In the genomic region with DNA sequence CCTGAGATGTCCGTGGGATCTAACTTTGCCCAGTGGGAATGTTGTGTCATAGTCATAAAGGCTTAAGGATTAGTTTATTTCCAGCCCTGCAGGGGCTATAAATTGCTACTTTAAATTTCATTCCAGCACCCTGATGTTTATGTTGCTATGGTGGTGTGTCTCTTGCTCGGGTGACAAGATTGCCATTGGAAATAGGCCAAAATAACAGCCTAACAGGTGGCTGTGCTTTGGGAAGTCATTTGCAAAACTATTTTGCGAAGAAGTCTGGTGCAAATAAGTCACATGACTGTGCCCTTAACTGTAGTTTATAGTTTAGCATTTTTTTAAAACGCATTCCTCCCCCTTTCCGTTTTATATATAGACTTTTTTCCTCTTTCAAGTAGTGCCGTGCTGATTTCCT, we compare ENCODE assay signal across 15 cellular contexts. TPM values are rescaled to one million over a fixed set of nuclear protein-coding genes. Genes with fewer than 3 reads are reported as not detected.
DNase-seq lines count a peak whose midpoint lies in the region; ATAC-seq and TF ChIP-seq lines count a peak whose summit lies in the region.
"Had no signal": no experiment of that assay in that cellular context is flagged by ENCODE, and none has a peak within 500 bp of the region (broad histone marks: within the 10 kb centered on the region; RNA-seq: fewer than 3 reads in every experiment).

No MANE protein-coding gene starts in this region.

- H3K4me1 ChIP-seq in stomach, result peaks cover 0 to 26% (median 10%) of the 10 kb centered on the region in 4 donors
- H3K4me1 ChIP-seq: ascending aorta had no signal

- intact Hi-C loops in activated T-helper 2 cell treated with anti-CD3 and anti-CD28 coated beads, Interferon-gamma antibody, Interleukin-2, Interleukin-4, amounts not matched to agents 10 μg/mL and 5 μg/mL and 100 μg/mL, durations not matched to agents 14 hours and 24 hours and 36 hours (cut with micrococcal nuclease), result no loop called here
- intact Hi-C loops in stomach (cut with DNase I; ENCODE audit: low total_unique reads), result no loop called here

- H3K27ac Mint-ChIP-seq in activated T-helper 2 cell treated with anti-CD3 and anti-CD28 coated beads, Interferon-gamma antibody, Interleukin-2, Interleukin-4, amounts not matched to agents 10 μg/mL and 5 μg/mL and 100 μg/mL, durations not matched to agents 14 hours and 24 hours and 36 hours, result peak overlapping the region; percentile 73
- H3K27ac Mint-ChIP-seq in mesothelial cell of epicardium, result peak overlapping the region; percentile 54
- H3K27ac Mint-ChIP-seq: activated B cell treated with CpG ODN at 0.5 μM for 24 hours had no signal

- no peak overlapping the region for H3K4me3 ChIP-seq in stomach
- H3K4me3 ChIP-seq: ascending aorta, MG63 had no signal

- no peak overlapping the region for H3K27ac ChIP-seq in stomach
- H3K27ac ChIP-seq: ascending aorta had no signal

- no peaks in the 10 kb centered on the region for H3K36me3 ChIP-seq in stomach
- H3K36me3 ChIP-seq: ascending aorta, MG63 had no signal

- no peaks in the 10 kb centered on the region for H3K27me3 ChIP-seq in stomach
- H3K27me3 ChIP-seq: ascending aorta, MG63 had no signal

- TF ChIP-seq EP300 in stomach (IDR thresholded peaks at IDR 0.05), result no peak

- WGBS in stomach, 5 donors, result 39 to 63% (median 48%) methylated on average over 6 of the region's 6 CpGs

- H3K4me1 Mint-ChIP-seq in activated T-helper 2 cell treated with anti-CD3 and anti-CD28 coated beads, Interferon-gamma antibody, Interleukin-2, Interleukin-4, amounts not matched to agents 10 μg/mL and 5 μg/mL and 100 μg/mL, durations not matched to agents 14 hours and 24 hours and 36 hours (ENCODE audit: low read depth), result peaks cover 43% of the 10 kb centered on the region
- H3K4me1 Mint-ChIP-seq in mesothelial cell of epicardium, result peaks cover 16% of the 10 kb centered on the region

- H3K36me3 Mint-ChIP-seq in activated T-helper 2 cell treated with anti-CD3 and anti-CD28 coated beads, Interferon-gamma antibody, Interleukin-2, Interleukin-4, amounts not matched to agents 10 μg/mL and 5 μg/mL and 100 μg/mL, durations not matched to agents 14 hours and 24 hours and 36 hours (ENCODE audit: low read depth), result peaks cover 16% of the 10 kb centered on the region
- peaks cover 6% of the 10 kb centered on the region for H3K36me3 Mint-ChIP-seq in mesothelial cell of epicardium

- TF ChIP-seq POLR2A in stomach (IDR thresholded peaks at IDR 0.05), result no peak

- H3K4me3 Mint-ChIP-seq in activated T-helper 2 cell treated with anti-CD3 and anti-CD28 coated beads, Interferon-gamma antibody, Interleukin-2, Interleukin-4, amounts not matched to agents 10 μg/mL and 5 μg/mL and 100 μg/mL, durations not matched to agents 14 hours and 24 hours and 36 hours (ENCODE audit: low read depth), result peak overlapping the region; percentile 51
- no peak overlapping the region for H3K4me3 Mint-ChIP-seq in mesothelial cell of epicardium
- H3K4me3 Mint-ChIP-seq: activated B cell treated with CpG ODN at 0.5 μM for 24 hours had no signal

- DNase-seq in NCI-H748 (lab: John Stamatoyannopoulos, UW; ENCODE audit: unreplicated experiment) (peak; percentile 13), NCI-H748 treated with DMSO at 0.1 percent for 48 hours (lab: John Stamatoyannopoulos, UW) (no peak), G401 (ENCODE audit: low spot score) (peak; percentile 20), mesothelial cell of epicardium (ENCODE audit: low spot score in 2 of 2, unreplicated experiment in 2 of 2) (no peak), SIG-M5 treated with dmso at 0.1 percent for 504 hours (lab: John Stamatoyannopoulos, UW; ENCODE audit: unreplicated experiment) (no peak), stomach (no peak)
- DNase-seq in activated T-helper 2 cell treated with anti-CD3 and anti-CD28 coated beads, Interferon-gamma antibody, Interleukin-2, Interleukin-4, amounts not matched to agents 10 μg/mL and 5 μg/mL and 100 μg/mL, durations not matched to agents 14 hours and 24 hours and 36 hours (ENCODE audit: low spot score), result no peak
- DNase-seq: ACHN, activated B cell treated with CpG ODN at 0.5 μM for 24 hours, MG63, PC-3 had no signal

- ATAC-seq in HG03521 (IDR thresholded peaks at IDR 0.05; ENCODE audit: unreplicated experiment), result no peak
- ATAC-seq: HCT116, PC-3, sciatic nerve had no signal

- H3K27me3 Mint-ChIP-seq in activated T-helper 2 cell treated with anti-CD3 and anti-CD28 coated beads, Interferon-gamma antibody, Interleukin-2, Interleukin-4, amounts not matched to agents 10 μg/mL and 5 μg/mL and 100 μg/mL, durations not matched to agents 14 hours and 24 hours and 36 hours (ENCODE audit: low read depth), result no peaks in the 10 kb centered on the region
- H3K27me3 Mint-ChIP-seq in mesothelial cell of epicardium (ENCODE audit: low read depth), result no peaks in the 10 kb centered on the region
- H3K27me3 Mint-ChIP-seq: activated B cell treated with CpG ODN at 0.5 μM for 24 hours had no signal

- no peaks in the 10 kb centered on the region for H3K9me3 Mint-ChIP-seq in activated T-helper 2 cell treated with anti-CD3 and anti-CD28 coated beads, Interferon-gamma antibody, Interleukin-2, Interleukin-4, amounts not matched to agents 10 μg/mL and 5 μg/mL and 100 μg/mL, durations not matched to agents 14 hours and 24 hours and 36 hours
- H3K9me3 Mint-ChIP-seq in mesothelial cell of epicardium, result peaks cover 4% of the 10 kb centered on the region
- H3K9me3 Mint-ChIP-seq: activated B cell treated with CpG ODN at 0.5 μM for 24 hours had no signal

- in situ Hi-C loops in G401 (cut with HindIII; ENCODE audit: low sequenced_read_pairs), result no loop called here

- no peaks in the 10 kb centered on the region for H3K9me3 ChIP-seq in stomach
- H3K9me3 ChIP-seq: ascending aorta, MG63 had no signal

- TF ChIP-seq CTCF in mesothelial cell of epicardium (IDR thresholded peaks at IDR 0.05; ENCODE audit: unreplicated experiment) (no peak), stomach (IDR thresholded peaks at IDR 0.05) (no peak)

RNA-seq across cellular contexts. Expression of a gene that starts 23.1 kb away (rescaled TPM):
- total RNA-seq in G401 (2014; rRNA removed; shearing (Covaris generic)), result 19.9 and 24.0 TPM in 2 replicates
- total RNA-seq in activated T-helper 2 cell treated with anti-CD3 and anti-CD28 coated beads, Interferon-gamma antibody, Interleukin-2, Interleukin-4, amounts not matched to agents 10 μg/mL and 5 μg/mL and 100 μg/mL, durations not matched to agents 14 hours and 24 hours and 36 hours, result 10.9 and 11.2 TPM in 2 replicates
- total RNA-seq in mesothelial cell of epicardium, result 18.3 to 19.9 TPM (median 19.5 TPM) in 3 replicates
- total RNA-seq in stomach, result 10 to 100 TPM in 4 of 5 donors, 1 to 10 TPM in 1; 2.3 to 25.3 (median 17.4) TPM
- 10 to 100 TPM in 2 of 3 donors, 1 to 10 TPM in 1; 9.3 to 13.6 (median 13.0) TPM for polyA plus RNA-seq in stomach

RNA-seq across cellular contexts. Expression of a gene that starts 33.8 kb away (rescaled TPM):
- 20.5 and 21.3 TPM in 2 replicates for total RNA-seq in G401 (2014; rRNA removed; shearing (Covaris generic))
- total RNA-seq in activated T-helper 2 cell treated with anti-CD3 and anti-CD28 coated beads, Interferon-gamma antibody, Interleukin-2, Interleukin-4, amounts not matched to agents 10 μg/mL and 5 μg/mL and 100 μg/mL, durations not matched to agents 14 hours and 24 hours and 36 hours, result 75.1 and 75.4 TPM in 2 replicates
- 41.7 to 45.3 TPM (median 44.4 TPM) in 3 replicates for total RNA-seq in mesothelial cell of epicardium
- 10 to 100 TPM in 4 of 5 donors, 1 to 10 TPM in 1; 4.9 to 44.6 (median 17.9) TPM for total RNA-seq in stomach
- polyA plus RNA-seq in stomach, result 10 to 100 TPM; 14.6 to 19.4 (median 16.9) TPM

Comparison
In these comparisons a context has a peak if more than half of its experiments do, and no peak if none do; other contexts are left out.
1. DNase-seq: peak in NCI-H748 (single experiment) and G401 (single experiment); none in NCI-H748 treated with DMSO at 0.1 percent for 48 hours (single experiment), activated T-helper 2 cell treated with anti-CD3 and anti-CD28 coated beads, Interferon-gamma antibody, Interleukin-2, Interleukin-4, amounts not matched to agents 10 μg/mL and 5 μg/mL and 100 μg/mL, durations not matched to agents 14 hours and 24 hours and 36 hours (single experiment), mesothelial cell of epicardium (0 of 2), SIG-M5 treated with dmso at 0.1 percent for 504 hours (single experiment) and stomach (single experiment).